ENCODE assay signal across 16 cellular contexts in genomic region chr3:159378391-159378790, GRCh38.
DNase-seq lines count a peak whose midpoint lies in the region; ATAC-seq and TF ChIP-seq lines count a peak whose summit lies in the region.
"Had no signal": no experiment of that assay in that cellular context is flagged by ENCODE, and none has a peak within 500 bp of the region (broad histone marks: within the 10 kb centered on the region; RNA-seq: fewer than 3 reads in every experiment).

No MANE protein-coding gene starts in this region.

- H3K9me3 Mint-ChIP-seq in GM23338, result no peaks in the 10 kb centered on the region
- H3K9me3 Mint-ChIP-seq in neural progenitor cell, result no peaks in the 10 kb centered on the region
- H3K9me3 Mint-ChIP-seq: HFFc6 had no signal

- DNase-seq in GM23338 (ENCODE audit: low spot score) (no peak), LHCN-M2 (ENCODE audit: low read depth) (peak; percentile 3), NCI-H82 (lab: John Stamatoyannopoulos, UW) (peak; percentile 42), neural progenitor cell (ENCODE audit: low spot score) (no peak), upper lobe of right lung (no peak), T-helper 9 cell (no peak)
- no peak for DNase-seq in stimulated activated CD4-positive, alpha-beta T cell treated with anti-CD3 and anti-CD28 coated beads, Interleukin-4, amount 100 ng/mL, for 1 hour
- DNase-seq: AML-193, MV-4-11, NCI-H1694 treated with DMSO at 0.1 percent for 48 hours, NCI-H2107, NCI-H345, NCI-H774 had no signal

- no peaks in the 10 kb centered on the region for H3K9me2 ChIP-seq in GM23338 (ENCODE audit: insufficient read depth)

- H2AFZ ChIP-seq in GM23338, result peak overlapping the region; percentile 40
- peak overlapping the region; percentile 18 for H2AFZ ChIP-seq in neural progenitor cell (replicated peaks)

- H3K27ac ChIP-seq in GM23338 (ENCODE audit: low read depth), result no peak overlapping the region
- H3K27ac ChIP-seq in neural progenitor cell, result no peak overlapping the region
- H3K27ac ChIP-seq in upper lobe of right lung, result no peak overlapping the region
- H3K27ac ChIP-seq: GM23248 had no signal

- H3F3A ChIP-seq in GM23338 (replicated peaks; ENCODE audit: low read depth) (no peaks in the 10 kb centered on the region), neural progenitor cell (ENCODE audit: low read depth) (no peaks in the 10 kb centered on the region)

- H3K36me3 ChIP-seq in GM23338 (ENCODE audit: insufficient read depth) (no peaks in the 10 kb centered on the region), neural progenitor cell (no peaks in the 10 kb centered on the region), upper lobe of right lung (no peaks in the 10 kb centered on the region)

- H4K20me1 ChIP-seq in GM23338 (replicated peaks; ENCODE audit: insufficient read depth), result no peaks in the 10 kb centered on the region
- no peaks in the 10 kb centered on the region for H4K20me1 ChIP-seq in neural progenitor cell (ENCODE audit: low read depth)

- H3K9me3 ChIP-seq in neural progenitor cell (ENCODE audit: low read depth), result no peaks in the 10 kb centered on the region
- H3K9me3 ChIP-seq in upper lobe of right lung, result no peaks in the 10 kb centered on the region

- no peak overlapping the region for H3K4me2 ChIP-seq in GM23338
- peak overlapping the region; percentile 21 for H3K4me2 ChIP-seq in neural progenitor cell

- no peak overlapping the region for H3K4me3 ChIP-seq in GM23338
- no peak overlapping the region for H3K4me3 ChIP-seq in neural progenitor cell
- H3K4me3 ChIP-seq in upper lobe of right lung, result no peak overlapping the region
- H3K4me3 ChIP-seq: GM23248 had no signal

- ATAC-seq in GM23338, result no peak
- ATAC-seq in upper lobe of right lung, result no peak
- ATAC-seq: Panc1 had no signal

- H3K27me3 Mint-ChIP-seq in GM23338 (ENCODE audit: insufficient read depth, low read depth, poor library complexity), result no peaks in the 10 kb centered on the region
- peaks cover 2% of the 10 kb centered on the region for H3K27me3 Mint-ChIP-seq in neural progenitor cell (ENCODE audit: insufficient read depth, low read depth)

- H3K27me3 ChIP-seq in GM23338 (ENCODE audit: insufficient read depth) (no peaks in the 10 kb centered on the region), neural progenitor cell (no peaks in the 10 kb centered on the region), upper lobe of right lung (no peaks in the 10 kb centered on the region)

- intact Hi-C loops in upper lobe of right lung (cut with DNase I), result no loop called here

- H3K4me1 Mint-ChIP-seq in GM23338 (peaks cover 7% of the 10 kb centered on the region; the same call in 2 of the 3 replicates), neural progenitor cell (no peaks in the 10 kb centered on the region)

- H3K79me2 ChIP-seq in GM23338 (replicated peaks; ENCODE audit: insufficient read depth) (no peaks in the 10 kb centered on the region), neural progenitor cell (ENCODE audit: low read depth) (no peaks in the 10 kb centered on the region)

- H3K4me3 Mint-ChIP-seq in GM23338 (no peak overlapping the region), neural progenitor cell (no peak overlapping the region)
- H3K4me3 Mint-ChIP-seq: HFFc6 had no signal

- H3K4me1 ChIP-seq in GM23338 (ENCODE audit: insufficient read depth), result no peaks in the 10 kb centered on the region
- H3K4me1 ChIP-seq in neural progenitor cell, result peaks cover 10% of the 10 kb centered on the region
- H3K4me1 ChIP-seq in upper lobe of right lung, result no peaks in the 10 kb centered on the region

- TF ChIP-seq CTCF in GM23338 (conservative IDR thresholded peaks at IDR 0.05; ENCODE audit: low read depth in 2 of 2) (no peak), neural progenitor cell (IDR thresholded peaks at IDR 0.05) (no peak), upper lobe of right lung (IDR thresholded peaks at IDR 0.05) (no peak)

- H3K36me3 Mint-ChIP-seq in GM23338 (ENCODE audit: low read depth), result no peaks in the 10 kb centered on the region
- H3K36me3 Mint-ChIP-seq in neural progenitor cell, result no peaks in the 10 kb centered on the region

- H3K27ac Mint-ChIP-seq in GM23338, result no peak overlapping the region
- H3K27ac Mint-ChIP-seq in neural progenitor cell, result no peak overlapping the region
- H3K27ac Mint-ChIP-seq: HFFc6 had no signal

- no peak overlapping the region for H3K9ac ChIP-seq in neural progenitor cell
- H3K9ac ChIP-seq: GM23248 had no signal

TF ChIP-seq in GM23338, 12 proteins besides CTCF, POLR2A, EP300 and RAD21:
- TF ChIP-seq EZH2 (IDR thresholded peaks at IDR 0.05; ENCODE audit: low read depth, unreplicated experiment) (no peak), JUNB (IDR thresholded peaks at IDR 0.05; ENCODE audit: unreplicated experiment) (no peak), NANOG (IDR thresholded peaks at IDR 0.05; ENCODE audit: borderline replicate concordance) (no peak), REST (IDR thresholded peaks at IDR 0.05; ENCODE audit: unreplicated experiment) (no peak), EZH2phosphoT487 (IDR thresholded peaks at IDR 0.05; ENCODE audit: unreplicated experiment) (no peak), CREB1 (CRISPR knock-in tag; IDR thresholded peaks at IDR 0.05; ENCODE audit: low read depth) (no peak)

Comparison
In these comparisons a context has a peak if more than half of its experiments do, and no peak if none do; other contexts are left out.
1. DNase-seq: peak in LHCN-M2 (single experiment) and NCI-H82 (single experiment); none in GM23338 (single experiment), neural progenitor cell (single experiment), stimulated activated CD4-positive, alpha-beta T cell treated with anti-CD3 and anti-CD28 coated beads, Interleukin-4, amount 100 ng/mL, for 1 hour (single experiment), upper lobe of right lung (single experiment) and T-helper 9 cell (single experiment).